ENCODE assay signal across 19 cellular contexts in genomic region chr11:116366980-116367640, GRCh38.
DNase-seq lines count a peak whose midpoint lies in the region; ATAC-seq and TF ChIP-seq lines count a peak whose summit lies in the region.
"Had no signal": no experiment of that assay in that cellular context is flagged by ENCODE, and none has a peak within 500 bp of the region (broad histone marks: within the 10 kb centered on the region; RNA-seq: fewer than 3 reads in every experiment).

No MANE protein-coding gene starts in this region.

- no peak overlapping the region for H3K4me3 ChIP-seq in epithelial cell of proximal tubule (ENCODE audit: low read depth, low read length)
- H3K4me3 ChIP-seq: cardiac muscle cell, ovary had no signal

- H3K36me3 Mint-ChIP-seq in WTC11 (peaks cover 20% of the 10 kb centered on the region), natural killer cell (no peaks in the 10 kb centered on the region)
- H3K36me3 Mint-ChIP-seq: activated naive CD8-positive, alpha-beta T cell treated with anti-CD3 and anti-CD28 coated beads, Interleukin-2, amount 10 ng/mL, durations not matched to agents 7 days and 5 days had no signal

- H3K9me3 Mint-ChIP-seq in WTC11, result peaks cover 12% of the 10 kb centered on the region
- H3K9me3 Mint-ChIP-seq in natural killer cell, result no peaks in the 10 kb centered on the region
- H3K9me3 Mint-ChIP-seq: activated naive CD8-positive, alpha-beta T cell treated with anti-CD3 and anti-CD28 coated beads, Interleukin-2, amount 10 ng/mL, durations not matched to agents 7 days and 5 days had no signal

- peak; percentile 81 for ATAC-seq in WTC11
- no peak for ATAC-seq in GM21515 (IDR thresholded peaks at IDR 0.05; ENCODE audit: unreplicated experiment)
- ATAC-seq in natural killer cell, result no peak
- ATAC-seq: activated CD8-positive, alpha-beta T cell treated with anti-CD3 and anti-CD28 coated beads, Interleukin-2, amount 10 ng/mL, durations not matched to agents 7 days and 5 days; activated T-cell treated with anti-CD3 and anti-CD28 coated beads, Interleukin-2, amount 50 U/mL, for 72 hours had no signal

- intact Hi-C loops in natural killer cell (cut with micrococcal nuclease), result no loop called here

- DNase-seq in ELF-1 (ENCODE audit: low read depth, low spot score) (peak; percentile 85), WTC11 (ENCODE audit: low spot score) (peak; percentile 28), epithelial cell of proximal tubule (ENCODE audit: low read depth) (peak; percentile 16), lung microvascular endothelial cell (ENCODE audit: low read depth in 2 of 2) (peak; percentile 86 to 93), inferior parietal cortex (ENCODE audit: extremely low spot score) (no peak), GM19238 (ENCODE audit: insufficient read length, low spot score) (no peak), natural killer cell (no peak)
- DNase-seq: ACHN; activated CD8-positive, alpha-beta T cell treated with anti-CD3 and anti-CD28 coated beads, Interleukin-2, amount 10 ng/mL, durations not matched to agents 7 days and 5 days; activated naive CD8-positive, alpha-beta T cell treated with anti-CD3 and anti-CD28 coated beads, Interleukin-2, amount 10 ng/mL, durations not matched to agents 7 days and 5 days; activated T-cell treated with anti-CD3 and anti-CD28 coated beads, Interleukin-2, amount 50 U/mL, for 72 hours; hypothalamus; MV-4-11; NCI-H2081; NCI-H510A; ovary; SIG-M5 had no signal

- CTCF ChIA-PET in WTC11 (lab: Charles Lee), result interaction anchor here (1.0 to 3.6 kb wide), 10 partner anchors 8 to 365 kb away, joined by 3 to 23 read pairs (median 4); no protein-coding TSS in a partner anchor

- H3K4me1 Mint-ChIP-seq in WTC11 (peaks cover 23% of the 10 kb centered on the region), natural killer cell (no peaks in the 10 kb centered on the region)
- H3K4me1 Mint-ChIP-seq: activated naive CD8-positive, alpha-beta T cell treated with anti-CD3 and anti-CD28 coated beads, Interleukin-2, amount 10 ng/mL, durations not matched to agents 7 days and 5 days had no signal

- no peak overlapping the region for H3K4me3 Mint-ChIP-seq in WTC11
- H3K4me3 Mint-ChIP-seq in natural killer cell, result no peak overlapping the region
- H3K4me3 Mint-ChIP-seq: activated CD8-positive, alpha-beta T cell treated with anti-CD3 and anti-CD28 coated beads, Interleukin-2, amount 10 ng/mL, durations not matched to agents 7 days and 5 days; activated naive CD8-positive, alpha-beta T cell treated with anti-CD3 and anti-CD28 coated beads, Interleukin-2, amount 10 ng/mL, durations not matched to agents 7 days and 5 days; activated T-cell treated with anti-CD3 and anti-CD28 coated beads, Interleukin-2, amount 50 U/mL, for 72 hours had no signal

- H3K27me3 Mint-ChIP-seq in WTC11 (ENCODE audit: low read depth) (no peaks in the 10 kb centered on the region; the same call in 1 of the 2 replicates), natural killer cell (ENCODE audit: low read depth in 2 of 2) (peaks cover 6 to 17% of the 10 kb centered on the region in 2 donors)

- TF ChIP-seq CTCF in WTC11 (IDR thresholded peaks at IDR 0.05), result no peak
- TF ChIP-seq CTCF in epithelial cell of proximal tubule (conservative IDR thresholded peaks at IDR 0.05; ENCODE audit: low read depth, low read length), result no peak
- TF ChIP-seq CTCF in natural killer cell (IDR thresholded peaks at IDR 0.05), result no peak

- POLR2A ChIA-PET in WTC11 (lab: Charles Lee), result no interaction called here

- H3K27ac Mint-ChIP-seq in WTC11 (peak overlapping the region; percentile 48), natural killer cell (no peak overlapping the region)
- H3K27ac Mint-ChIP-seq: activated CD8-positive, alpha-beta T cell treated with anti-CD3 and anti-CD28 coated beads, Interleukin-2, amount 10 ng/mL, durations not matched to agents 7 days and 5 days; activated naive CD8-positive, alpha-beta T cell treated with anti-CD3 and anti-CD28 coated beads, Interleukin-2, amount 10 ng/mL, durations not matched to agents 7 days and 5 days; activated T-cell treated with anti-CD3 and anti-CD28 coated beads, Interleukin-2, amount 50 U/mL, for 72 hours had no signal

TF ChIP-seq in WTC11, 78 proteins besides CTCF, POLR2A, EP300 and RAD21:
- TF ChIP-seq ATF2 (CRISPR knock-in tag; IDR thresholded peaks at IDR 0.05; ENCODE audit: borderline replicate concordance, low read depth) (no peak), MLX (CRISPR knock-in tag; IDR thresholded peaks at IDR 0.05) (no peak), IRF2 (CRISPR knock-in tag; IDR thresholded peaks at IDR 0.05; ENCODE audit: borderline replicate concordance, low read depth) (no peak), TEAD1 (CRISPR knock-in tag; IDR thresholded peaks at IDR 0.05) (peak; percentile 21; the same call in 1 of the 2 replicates)

Comparison
In these comparisons a context has a peak if more than half of its experiments do, and no peak if none do; other contexts are left out.
1. DNase-seq: peak in ELF-1 (single experiment), WTC11 (single experiment), epithelial cell of proximal tubule (single experiment) and lung microvascular endothelial cell (2 of 2); none in inferior parietal cortex (single experiment), GM19238 (single experiment) and natural killer cell (single experiment).